24 cellular contexts compared by ENCODE assay signal in genomic region chr7:157379493-157379892, GRCh38. TPM values are rescaled to one million over a fixed set of nuclear protein-coding genes. Genes with fewer than 3 reads are reported as not detected.
DNase-seq lines count a peak whose midpoint lies in the region; ATAC-seq and TF ChIP-seq lines count a peak whose summit lies in the region.
"Had no signal": no experiment of that assay in that cellular context is flagged by ENCODE, and none has a peak within 500 bp of the region (broad histone marks: within the 10 kb centered on the region; RNA-seq: fewer than 3 reads in every experiment).

No MANE protein-coding gene starts in this region.

- no peaks in the 10 kb centered on the region for H3K9me3 ChIP-seq in naive thymus-derived CD4-positive, alpha-beta T cell (ENCODE audit: control insufficient read depth in 2 of 3, low read length in 3 of 3)
- H3K9me3 ChIP-seq: A549 had no signal

- H3K27ac ChIP-seq in naive thymus-derived CD4-positive, alpha-beta T cell (ENCODE audit: low read depth, low read length) = no peak overlapping the region
- H3K27ac ChIP-seq: A549 had no signal

- H3K27ac Mint-ChIP-seq in natural killer cell (peak overlapping the region; percentile 24 to 69), HFFc6 (peak overlapping the region; percentile 43; the same call in 1 of the 2 replicates)
- H3K27ac Mint-ChIP-seq in natural killer cell treated with Interleukin-12 subunit alpha and Interleukin-12 subunit beta and Interleukin-15 and Interleukin-18, amount 100 ng/mL, for 72 hours = peak overlapping the region in 1 of 2 donors; percentile 65
- peak overlapping the region in 6 of 9 donors; percentile 4 to 75 (median 44) for H3K27ac Mint-ChIP-seq in naive thymus-derived CD4-positive, alpha-beta T cell
- H3K27ac Mint-ChIP-seq: B cell had no signal

- H3K36me3 Mint-ChIP-seq in natural killer cell = no peaks in the 10 kb centered on the region
- peaks cover 15% of the 10 kb centered on the region for H3K36me3 Mint-ChIP-seq in natural killer cell treated with Interleukin-12 subunit alpha and Interleukin-12 subunit beta and Interleukin-15 and Interleukin-18, amount 100 ng/mL, for 72 hours
- H3K36me3 Mint-ChIP-seq in HFFc6 (ENCODE audit: low read depth) = peaks cover 34% of the 10 kb centered on the region
- peaks cover 0 to 43% (median 9%) of the 10 kb centered on the region in 5 donors for H3K36me3 Mint-ChIP-seq in naive thymus-derived CD4-positive, alpha-beta T cell

- CTCF ChIA-PET in naive thymus-derived CD4-positive, alpha-beta T cell (lab: Charles Lee) = interaction anchor here (1.2 kb wide), 1 partner anchor 8 kb away, joined by 9 read pairs; no protein-coding TSS in a partner anchor

- peaks cover 0 to 52% (median 17%) of the 10 kb centered on the region in 3 experiments for H3K36me3 ChIP-seq in naive thymus-derived CD4-positive, alpha-beta T cell (ENCODE audit: control insufficient read depth in 2 of 3, insufficient read depth in 3 of 3, low read length in 3 of 3)

- no peaks in the 10 kb centered on the region for H3K27me3 Mint-ChIP-seq in natural killer cell (ENCODE audit: low read depth in 2 of 2)
- no peaks in the 10 kb centered on the region for H3K27me3 Mint-ChIP-seq in natural killer cell treated with Interleukin-12 subunit alpha and Interleukin-12 subunit beta and Interleukin-15 and Interleukin-18, amount 100 ng/mL, for 72 hours
- H3K27me3 Mint-ChIP-seq in HFFc6 (ENCODE audit: insufficient read depth) = peaks cover 3% of the 10 kb centered on the region; the same call in 1 of the 2 replicates
- no peaks in the 10 kb centered on the region for H3K27me3 Mint-ChIP-seq in naive thymus-derived CD4-positive, alpha-beta T cell
- H3K27me3 Mint-ChIP-seq: B cell had no signal

- no peaks in the 10 kb centered on the region for H3K27me3 ChIP-seq in naive thymus-derived CD4-positive, alpha-beta T cell (ENCODE audit: control insufficient read depth in 2 of 2, insufficient read depth in 2 of 2, low read length in 2 of 2)

- no peak for DNase-seq in natural killer cell
- no peak for DNase-seq in natural killer cell treated with Interleukin-12 subunit alpha and Interleukin-12 subunit beta and Interleukin-15 and Interleukin-18, amount 100 ng/mL, for 72 hours (ENCODE audit: low spot score)
- DNase-seq in HFFc6 = no peak
- DNase-seq in naive thymus-derived CD4-positive, alpha-beta T cell = no peak
- DNase-seq in effector CD4-positive, alpha-beta T cell = no peak
- no peak for DNase-seq in foreskin melanocyte
- DNase-seq: DND-41, GOT3, IMR-90, MV-4-11, NCI-H1105 treated with DMSO at 0.1 percent for 48 hours, NCI-H1694, NCI-H2081, NCI-H2171, NCI-H524 treated with DMSO at 0.1 percent for 48 hours, NCI-H82 had no signal

- H3K4me1 Mint-ChIP-seq in natural killer cell (peaks cover 74 to 79% of the 10 kb centered on the region in 2 donors), HFFc6 (ENCODE audit: low read depth) (peaks cover 10% of the 10 kb centered on the region; the same call in 1 of the 2 replicates)
- H3K4me1 Mint-ChIP-seq in natural killer cell treated with Interleukin-12 subunit alpha and Interleukin-12 subunit beta and Interleukin-15 and Interleukin-18, amount 100 ng/mL, for 72 hours (ENCODE audit: low read depth in 2 of 2) = peaks cover 50 to 55% of the 10 kb centered on the region in 2 donors
- H3K4me1 Mint-ChIP-seq in naive thymus-derived CD4-positive, alpha-beta T cell = peaks cover 31 to 59% (median 54%) of the 10 kb centered on the region in 7 donors
- H3K4me1 Mint-ChIP-seq: CD14-positive monocyte had no signal

- POLR2A ChIA-PET in naive thymus-derived CD4-positive, alpha-beta T cell (lab: Charles Lee) = interaction anchor here (0.6 kb wide), 1 partner anchor 731 kb away, joined by 4 read pairs; no protein-coding TSS in a partner anchor

- H3K9me3 Mint-ChIP-seq in natural killer cell (no peaks in the 10 kb centered on the region), HFFc6 (no peaks in the 10 kb centered on the region)
- no peaks in the 10 kb centered on the region for H3K9me3 Mint-ChIP-seq in natural killer cell treated with Interleukin-12 subunit alpha and Interleukin-12 subunit beta and Interleukin-15 and Interleukin-18, amount 100 ng/mL, for 72 hours
- H3K9me3 Mint-ChIP-seq in naive thymus-derived CD4-positive, alpha-beta T cell = no peaks in the 10 kb centered on the region
- H3K9me3 Mint-ChIP-seq: CD14-positive monocyte had no signal

- TF ChIP-seq CTCF in natural killer cell (IDR thresholded peaks at IDR 0.05) (no peak), HFFc6 (IDR thresholded peaks at IDR 0.05) (no peak)

- intact Hi-C loops in natural killer cell (cut with micrococcal nuclease) = loop anchor here (5.0 kb wide), 1 partner anchor 37 kb away; no protein-coding TSS in a partner anchor
- intact Hi-C loops in naive thymus-derived CD4-positive, alpha-beta T cell (cut with micrococcal nuclease) = no loop called here

- H3K4me3 Mint-ChIP-seq in natural killer cell = no peak overlapping the region
- H3K4me3 Mint-ChIP-seq in natural killer cell treated with Interleukin-12 subunit alpha and Interleukin-12 subunit beta and Interleukin-15 and Interleukin-18, amount 100 ng/mL, for 72 hours = no peak overlapping the region
- no peak overlapping the region for H3K4me3 Mint-ChIP-seq in HFFc6
- no peak overlapping the region for H3K4me3 Mint-ChIP-seq in naive thymus-derived CD4-positive, alpha-beta T cell
- H3K4me3 Mint-ChIP-seq: B cell, CD14-positive monocyte had no signal

- peak in 1 of 3 donors; percentile 1 for ATAC-seq in natural killer cell
- ATAC-seq in natural killer cell treated with Interleukin-12 subunit alpha and Interleukin-12 subunit beta and Interleukin-15 and Interleukin-18, amount 100 ng/mL, for 72 hours = no peak
- ATAC-seq in naive thymus-derived CD4-positive, alpha-beta T cell = no peak
- ATAC-seq in HG03025 (IDR thresholded peaks at IDR 0.05; ENCODE audit: low FRiP score, unreplicated experiment) = no peak
- ATAC-seq: A549, GM12878, HCT116, Panc1, SK-N-SH treated with all-trans-retinoic acid at 6 μM for 48 hours had no signal

- no peak overlapping the region for H3K4me3 ChIP-seq in naive thymus-derived CD4-positive, alpha-beta T cell (ENCODE audit: low read length)
- H3K4me3 ChIP-seq: A549, GM12878 had no signal

- peaks cover 0 to 20% of the 10 kb centered on the region in 2 donors for H3K4me1 ChIP-seq in naive thymus-derived CD4-positive, alpha-beta T cell (ENCODE audit: control insufficient read depth in 2 of 2, insufficient read depth in 2 of 2, low read length in 2 of 2)

RNA-seq across cellular contexts. Expression of gene DNAJB6, which starts 42.7 kb away (rescaled TPM):
- 100 to 1,000 TPM; 309 to 343 (median 340) TPM for total RNA-seq in natural killer cell
- total RNA-seq in natural killer cell treated with Interleukin-12 subunit alpha and Interleukin-12 subunit beta and Interleukin-15 and Interleukin-18, amount 100 ng/mL, for 72 hours = 100 to 1,000 TPM; 139 to 145 TPM
- 100 to 1,000 TPM; 135 to 204 (median 163) TPM for total RNA-seq in HFFc6 (2021; fragmentation: NEBNext Ultra II Directional; extraction: Animal tissue kit (Norgen Biotek cat#: 25700))
- 100 to 1,000 TPM in 2 of 5 experiments, 10 to 100 TPM in 3; 79.8 to 219 (median 96.0) TPM for total RNA-seq in naive thymus-derived CD4-positive, alpha-beta T cell
- polyA plus RNA-seq in naive thymus-derived CD4-positive, alpha-beta T cell = 100 to 1,000 TPM; 114 to 130 TPM
